ENCODE assay signal across 14 cellular contexts in genomic region chr7:75916685-75917634, GRCh38. TPM values are rescaled to one million over a fixed set of nuclear protein-coding genes. Genes with fewer than 3 reads are reported as not detected.
A peak's percentile ranks its signal among the peaks of the same experiment; 100 is the strongest.
DNase-seq lines count a peak whose midpoint lies in the region; ATAC-seq, FAIRE-seq and TF ChIP-seq lines count a peak whose summit lies in the region.
"Had no signal": no experiment of that assay in that cellular context is flagged by ENCODE, and none has a peak within 500 bp of the region (broad histone marks: within the 10 kb centered on the region; RNA-seq: fewer than 3 reads in every experiment).

No MANE protein-coding gene starts in this region.

- BruUV-seq in mammary epithelial cell (replicated peaks; lab: Mats Ljungman, UMichigan) (no TSS peak), MCF 10A (replicated peaks; lab: Mats Ljungman, UMichigan) (no TSS peak)

- DNase-seq in mammary epithelial cell (no peak), MCF 10A (ENCODE audit: unreplicated experiment) (no peak), astrocyte (ENCODE audit: low read depth) (no peak), upper lobe of right lung (no peak), DMS79 treated with DMSO at 0.1 percent for 48 hours (lab: John Stamatoyannopoulos, UW) (no peak), NCI-H510A (lab: John Stamatoyannopoulos, UW) (no peak)
- DNase-seq: activated CD8-positive, alpha-beta memory T cell treated with anti-CD3 and anti-CD28 coated beads, Interleukin-2, amount 10 ng/mL, durations not matched to agents 7 days and 5 days; AML-193; NCI-H774; occipital lobe; stimulated activated CD4-positive, alpha-beta T cell treated with anti-CD3 and anti-CD28 coated beads, Interleukin-1b, Interleukin-23, amount 100 ng/mL, for 48 hours; stimulated activated naive CD8-positive, alpha-beta T cell treated with anti-CD3 and anti-CD28 coated beads, Interleukin-15, Interleukin-2, amounts not matched to agents 100 U/mL and 50 U/mL, for 24 hours had no signal

- 92% methylated on average over 10 of the region's 11 CpGs for WGBS in mammary epithelial cell (ENCODE audit: low coverage, missing lambda C conversion rate)

- no peak for ATAC-seq in upper lobe of right lung
- ATAC-seq in activated CD4-positive, CD25-positive, alpha-beta regulatory T cell treated with anti-CD3 and anti-CD28 coated beads, Interleukin-2, amount 50 U/mL, for 24 hours: no peak
- ATAC-seq: activated CD8-positive, alpha-beta memory T cell treated with anti-CD3 and anti-CD28 coated beads, Interleukin-2, amount 10 ng/mL, durations not matched to agents 7 days and 5 days; stimulated activated naive CD8-positive, alpha-beta T cell treated with anti-CD3 and anti-CD28 coated beads, Interleukin-15, Interleukin-2, amounts not matched to agents 100 U/mL and 50 U/mL, for 24 hours had no signal

- TF ChIP-seq CTCF in mammary epithelial cell (conservative IDR thresholded peaks at IDR 0.05 in 1 of 2, IDR thresholded peaks at IDR 0.05 in 1 of 2; ENCODE audit: extremely low read depth in 1 of 2, insufficient read depth in 1 of 2, low read depth in 1 of 2, low read length in 2 of 2) (no peak), MCF 10A (IDR thresholded peaks at IDR 0.05; ENCODE audit: unreplicated experiment) (no peak), astrocyte (IDR thresholded peaks at IDR 0.05; ENCODE audit: insufficient read depth, low read depth, low read length) (no peak), upper lobe of right lung (IDR thresholded peaks at IDR 0.05) (no peak)

- peaks cover 10% of the 10 kb centered on the region for H3K4me1 ChIP-seq in mammary epithelial cell (ENCODE audit: insufficient read depth, low read length)
- peaks cover 19% of the 10 kb centered on the region for H3K4me1 ChIP-seq in astrocyte (ENCODE audit: insufficient read depth, low read length)
- peaks cover 8 to 15% of the 10 kb centered on the region in 2 donors for H3K4me1 ChIP-seq in muscle layer of duodenum (ENCODE audit: control insufficient read depth in 1 of 2, insufficient read depth in 2 of 2, low read length in 2 of 2)
- peaks cover 20% of the 10 kb centered on the region for H3K4me1 ChIP-seq in upper lobe of right lung

- H3K36me3 ChIP-seq in mammary epithelial cell (ENCODE audit: insufficient read depth, low read length) (no peaks in the 10 kb centered on the region), astrocyte (ENCODE audit: insufficient read depth, low read length) (no peaks in the 10 kb centered on the region), muscle layer of duodenum (ENCODE audit: control insufficient read depth in 1 of 2, insufficient read depth in 2 of 2, low read length in 2 of 2) (no peaks in the 10 kb centered on the region), upper lobe of right lung (no peaks in the 10 kb centered on the region)

- POLR2A ChIA-PET in MCF 10A (lab: Yijun Ruan, JAX): interaction anchor here (1.1 to 3.3 kb wide), 6 partner anchors 8 to 78 kb away, joined by 5 to 23 read pairs (median 10); partner anchors contain the start of gene TMEM120A

- in situ Hi-C loops in mammary epithelial cell (cut with MboI; ENCODE audit: low sequenced_read_pairs in 2 of 2): no loop called here

- FAIRE-seq in astrocyte (lab: Jason Lieb, UNC): no peak

- H3K4me1 Mint-ChIP-seq in MCF 10A (ENCODE audit: insufficient read depth, unreplicated experiment): peaks cover 16% of the 10 kb centered on the region
- peaks cover 3% of the 10 kb centered on the region for H3K4me1 Mint-ChIP-seq in astrocyte (ENCODE audit: low read depth, unreplicated experiment)

- H4K20me1 ChIP-seq in mammary epithelial cell (ENCODE audit: insufficient read depth, low read length) (no peaks in the 10 kb centered on the region), astrocyte (ENCODE audit: insufficient read depth, low read length) (peaks cover 60% of the 10 kb centered on the region)

- no peaks in the 10 kb centered on the region for H3K9me3 Mint-ChIP-seq in MCF 10A (ENCODE audit: unreplicated experiment)
- peaks cover 2% of the 10 kb centered on the region for H3K9me3 Mint-ChIP-seq in astrocyte (ENCODE audit: unreplicated experiment)

- H3K9me3 ChIP-seq in mammary epithelial cell (replicated peaks; ENCODE audit: insufficient read depth, low read length) (no peaks in the 10 kb centered on the region), astrocyte (ENCODE audit: insufficient read depth, low read depth, low read length) (no peaks in the 10 kb centered on the region), muscle layer of duodenum (ENCODE audit: control insufficient read depth in 1 of 2, low read length in 2 of 2) (no peaks in the 10 kb centered on the region), upper lobe of right lung (no peaks in the 10 kb centered on the region)

- CTCF ChIA-PET in mammary epithelial cell (lab: Charles Lee; ENCODE audit: low non-redundant PET) (no interaction called here), MCF 10A (lab: Yijun Ruan, JAX) (interaction anchor here (0.5 to 1.4 kb wide), 10 partner anchors 10 to 655 kb away, joined by 3 to 5 read pairs (median 3); no protein-coding TSS in a partner anchor)

- dilution Hi-C loops in mammary epithelial cell (cut with HindIII; ENCODE audit: low sequenced_read_pairs): no loop called here

- H2AFZ ChIP-seq in mammary epithelial cell (ENCODE audit: low read depth, low read length) (no peak overlapping the region), astrocyte (ENCODE audit: low read depth, low read length) (no peak overlapping the region)

- no peaks in the 10 kb centered on the region for H3K27me3 Mint-ChIP-seq in MCF 10A (ENCODE audit: insufficient read depth, unreplicated experiment)
- no peaks in the 10 kb centered on the region for H3K27me3 Mint-ChIP-seq in astrocyte (ENCODE audit: low read depth, unreplicated experiment)
- H3K27me3 Mint-ChIP-seq: activated CD8-positive, alpha-beta memory T cell treated with anti-CD3 and anti-CD28 coated beads, Interleukin-2, amount 10 ng/mL, durations not matched to agents 7 days and 5 days had no signal

- H3K27ac ChIP-seq in mammary epithelial cell (ENCODE audit: insufficient read depth, low read depth, low read length) (no peak overlapping the region), astrocyte (ENCODE audit: low read depth, low read length) (no peak overlapping the region), muscle layer of duodenum (ENCODE audit: low read length) (no peak overlapping the region), upper lobe of right lung (no peak overlapping the region)

- H3K36me3 Mint-ChIP-seq in MCF 10A (ENCODE audit: insufficient read depth, unreplicated experiment) (no peaks in the 10 kb centered on the region), astrocyte (ENCODE audit: low read depth, unreplicated experiment) (peaks cover 2% of the 10 kb centered on the region)
- H3K36me3 Mint-ChIP-seq: activated CD8-positive, alpha-beta memory T cell treated with anti-CD3 and anti-CD28 coated beads, Interleukin-2, amount 10 ng/mL, durations not matched to agents 7 days and 5 days had no signal

- intact Hi-C loops in mammary epithelial cell (cut with micrococcal nuclease): loop anchor here (5.0 kb wide), 1 partner anchor 75 kb away; the partner anchor contains the start of gene TMEM120A
- intact Hi-C loops in MCF 10A (cut with micrococcal nuclease): no loop called here
- intact Hi-C loops in upper lobe of right lung (cut with DNase I): no loop called here

- H3K27me3 ChIP-seq in mammary epithelial cell (ENCODE audit: insufficient read depth, low read length) (no peaks in the 10 kb centered on the region), astrocyte (ENCODE audit: insufficient read depth, low read length) (no peaks in the 10 kb centered on the region), muscle layer of duodenum (ENCODE audit: low read depth, low read length) (no peaks in the 10 kb centered on the region), upper lobe of right lung (no peaks in the 10 kb centered on the region)

- H3K79me2 ChIP-seq in mammary epithelial cell (ENCODE audit: insufficient read depth, low read length): peaks cover 59% of the 10 kb centered on the region
- peaks cover 62% of the 10 kb centered on the region for H3K79me2 ChIP-seq in astrocyte (ENCODE audit: insufficient read depth, low read length)

- peak overlapping the region; percentile 99 for H3K4me2 ChIP-seq in mammary epithelial cell (ENCODE audit: insufficient read depth, low read depth, low read length)
- peak overlapping the region; percentile 99 for H3K4me2 ChIP-seq in astrocyte (ENCODE audit: low read length)

- no peak overlapping the region for H3K27ac Mint-ChIP-seq in MCF 10A (ENCODE audit: low read depth, unreplicated experiment)
- no peak overlapping the region for H3K27ac Mint-ChIP-seq in astrocyte (ENCODE audit: unreplicated experiment)
- H3K27ac Mint-ChIP-seq: activated CD8-positive, alpha-beta memory T cell treated with anti-CD3 and anti-CD28 coated beads, Interleukin-2, amount 10 ng/mL, durations not matched to agents 7 days and 5 days had no signal

- H3K9ac ChIP-seq in mammary epithelial cell (ENCODE audit: insufficient read depth, low read length) (no peak overlapping the region), astrocyte (ENCODE audit: low read length) (no peak overlapping the region)

- H3K4me3 ChIP-seq in mammary epithelial cell (replicated peaks in 1 of 3; ENCODE audit: insufficient read depth in 1 of 3, low read depth in 2 of 3, low read length in 3 of 3): no peak overlapping the region
- H3K4me3 ChIP-seq in astrocyte (ENCODE audit: insufficient read depth, low read depth, low read length): no peak overlapping the region
- H3K4me3 ChIP-seq in muscle layer of duodenum (ENCODE audit: low read depth in 1 of 2, low read length in 2 of 2): peak overlapping the region; percentile 84 to 94
- H3K4me3 ChIP-seq in upper lobe of right lung: peak overlapping the region; percentile 98

- H3K4me3 Mint-ChIP-seq in MCF 10A (ENCODE audit: unreplicated experiment): no peak overlapping the region
- peak overlapping the region; percentile 92 for H3K4me3 Mint-ChIP-seq in astrocyte (ENCODE audit: unreplicated experiment)

RNA-seq across cellular contexts. Expression of gene POR, which starts 2.0 kb away (rescaled TPM):
- total RNA-seq in mammary epithelial cell: 10 to 100 TPM; 61.2 to 67.9 TPM
- polyA plus RNA-seq in mammary epithelial cell: 36.1 TPM
- 145 TPM for polyA minus RNA-seq in mammary epithelial cell
- 45.1 and 58.0 TPM in 2 replicates for total RNA-seq in MCF 10A (2022)
- total RNA-seq in astrocyte: 73.6 and 74.1 TPM in 2 replicates
- total RNA-seq in upper lobe of right lung: 232 TPM

RNA-seq across cellular contexts. Expression of gene RHBDD2, which starts 38.1 kb away (rescaled TPM):
- total RNA-seq in mammary epithelial cell (10 to 100 TPM; 51.9 to 52.0 TPM), MCF 10A (2022) (36.1 and 38.6 TPM in 2 replicates), astrocyte (54.7 and 55.0 TPM in 2 replicates), upper lobe of right lung (68.6 TPM)
- polyA plus RNA-seq in mammary epithelial cell: 50.8 TPM
- polyA minus RNA-seq in mammary epithelial cell: 39.9 TPM

Comparison
In these comparisons a context has a peak if more than half of its experiments do, and no peak if none do; other contexts are left out.
1. H3K4me3 ChIP-seq: peak in muscle layer of duodenum (2 of 2) and upper lobe of right lung (single experiment); none in mammary epithelial cell (0 of 3) and astrocyte (single experiment).